In the genomic region with DNA sequence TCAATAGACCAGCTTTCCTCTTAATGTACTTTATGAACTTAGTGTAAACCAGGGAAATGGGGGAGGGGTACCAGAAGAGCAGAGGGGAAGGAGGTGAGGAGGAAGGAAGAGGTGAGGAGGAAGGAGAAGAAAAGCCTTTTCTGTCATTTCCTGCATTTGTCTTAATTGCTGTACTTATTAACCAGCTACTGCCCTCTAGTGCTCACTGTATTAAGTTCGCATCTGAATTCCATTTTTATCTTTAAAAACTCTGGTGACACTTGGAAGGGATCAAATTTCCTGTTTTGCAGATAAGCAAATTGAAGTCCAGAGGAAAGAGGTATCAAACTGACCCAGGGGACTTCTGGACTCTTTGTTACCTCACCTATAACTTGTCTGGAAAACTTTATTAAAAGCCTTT, we compare ENCODE assay signal across 1 cellular context.
TF ChIP-seq lines count a peak whose summit lies in the region.

No MANE protein-coding gene starts in this region.

TF ChIP-seq in HepG2, 621 proteins besides CTCF, POLR2A, EP300 and RAD21 (continued from another document):
- TF ChIP-seq, protein P1, sequence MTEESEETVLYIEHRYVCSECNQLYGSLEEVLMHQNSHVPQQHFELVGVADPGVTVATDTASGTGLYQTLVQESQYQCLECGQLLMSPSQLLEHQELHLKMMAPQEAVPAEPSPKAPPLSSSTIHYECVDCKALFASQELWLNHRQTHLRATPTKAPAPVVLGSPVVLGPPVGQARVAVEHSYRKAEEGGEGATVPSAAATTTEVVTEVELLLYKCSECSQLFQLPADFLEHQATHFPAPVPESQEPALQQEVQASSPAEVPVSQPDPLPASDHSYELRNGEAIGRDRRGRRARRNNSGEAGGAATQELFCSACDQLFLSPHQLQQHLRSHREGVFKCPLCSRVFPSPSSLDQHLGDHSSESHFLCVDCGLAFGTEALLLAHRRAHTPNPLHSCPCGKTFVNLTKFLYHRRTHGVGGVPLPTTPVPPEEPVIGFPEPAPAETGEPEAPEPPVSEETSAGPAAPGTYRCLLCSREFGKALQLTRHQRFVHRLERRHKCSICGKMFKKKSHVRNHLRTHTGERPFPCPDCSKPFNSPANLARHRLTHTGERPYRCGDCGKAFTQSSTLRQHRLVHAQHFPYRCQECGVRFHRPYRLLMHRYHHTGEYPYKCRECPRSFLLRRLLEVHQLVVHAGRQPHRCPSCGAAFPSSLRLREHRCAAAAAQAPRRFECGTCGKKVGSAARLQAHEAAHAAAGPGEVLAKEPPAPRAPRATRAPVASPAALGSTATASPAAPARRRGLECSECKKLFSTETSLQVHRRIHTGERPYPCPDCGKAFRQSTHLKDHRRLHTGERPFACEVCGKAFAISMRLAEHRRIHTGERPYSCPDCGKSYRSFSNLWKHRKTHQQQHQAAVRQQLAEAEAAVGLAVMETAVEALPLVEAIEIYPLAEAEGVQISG (CRISPR knock-in tag; IDR thresholded peaks at IDR 0.05): no peak
- TF ChIP-seq ZNF180 (CRISPR knock-in tag; IDR thresholded peaks at IDR 0.05; ENCODE audit: borderline replicate concordance, low read depth) (no peak), STAG1 (CRISPR knock-in tag; IDR thresholded peaks at IDR 0.05) (peak; percentile 88), ARNTL (CRISPR knock-in tag; IDR thresholded peaks at IDR 0.05) (no peak), KAT8 (CRISPR knock-in tag; IDR thresholded peaks at IDR 0.05) (0 out of 2 replicates have a peak, but pooled peaks have one; percentile 21), ZFY (CRISPR knock-in tag; IDR thresholded peaks at IDR 0.05) (no peak)
